In genomic region chr7:55253188-55253587, GRCh38 we compare ENCODE assay signal across 20 cellular contexts.
"Had no signal": no experiment of that assay in that cellular context is flagged by ENCODE, and none has a peak within 500 bp of the region (broad histone marks: within the 10 kb centered on the region; RNA-seq: fewer than 3 reads in every experiment).

No MANE protein-coding gene starts in this region.

- ATAC-seq: body of pancreas, gastrocnemius medialis, left lung, right lobe of liver had no signal

- H3K9me3 ChIP-seq: body of pancreas, colonic mucosa, gastrocnemius medialis, left lung, neutrophil, right lobe of liver, stomach had no signal

- H3K36me3 ChIP-seq: colonic mucosa, gastrocnemius medialis, left lung, neutrophil, right lobe of liver, stomach had no signal

- DNase-seq: activated CD4-positive, alpha-beta T cell treated with anti-CD3 and anti-CD28 coated beads, Interleukin-2, amount 50 U/mL, for 1 hour; activated CD4-positive, CD25-positive, alpha-beta regulatory T cell treated with anti-CD3 and anti-CD28 coated beads, Interleukin-2, amount 50 U/mL, for 72 hours; activated gamma-delta T cell; activated naive CD8-positive, alpha-beta T cell treated with anti-CD3 and anti-CD28 coated beads for 36 hours; amygdala; body of pancreas; caudate nucleus; colonic mucosa; erythroblast; gastrocnemius medialis; left lung; small intestine; stimulated activated CD4-positive, alpha-beta T cell treated with anti-CD3 and anti-CD28 coated beads, Interleukin-15, amount 100 ng/mL, for 24 hours; stimulated activated CD4-positive, alpha-beta T cell treated with anti-CD3 and anti-CD28 coated beads, Interleukin-2, amount 100 ng/mL, for 48 hours; stomach; SW 1271 had no signal

- H3K4me3 Mint-ChIP-seq: activated naive CD8-positive, alpha-beta T cell treated with anti-CD3 and anti-CD28 coated beads for 36 hours had no signal

- H3K27me3 ChIP-seq: body of pancreas, right lobe of liver had no signal

- H3K4me3 ChIP-seq: body of pancreas, colonic mucosa, gastrocnemius medialis, left lung, right lobe of liver, stomach had no signal

- H3K36me3 Mint-ChIP-seq: activated naive CD8-positive, alpha-beta T cell treated with anti-CD3 and anti-CD28 coated beads for 36 hours; mesothelial cell of epicardium had no signal

- H3K9me3 Mint-ChIP-seq: activated naive CD8-positive, alpha-beta T cell treated with anti-CD3 and anti-CD28 coated beads for 36 hours; mesothelial cell of epicardium had no signal

- H3K27ac Mint-ChIP-seq: activated naive CD8-positive, alpha-beta T cell treated with anti-CD3 and anti-CD28 coated beads for 36 hours; mesothelial cell of epicardium had no signal

- H3K27ac ChIP-seq: body of pancreas, colonic mucosa, gastrocnemius medialis, left lung, neutrophil, parathyroid adenoma, right lobe of liver, stomach had no signal
